24 cellular contexts compared by ENCODE assay signal in the genomic region with DNA sequence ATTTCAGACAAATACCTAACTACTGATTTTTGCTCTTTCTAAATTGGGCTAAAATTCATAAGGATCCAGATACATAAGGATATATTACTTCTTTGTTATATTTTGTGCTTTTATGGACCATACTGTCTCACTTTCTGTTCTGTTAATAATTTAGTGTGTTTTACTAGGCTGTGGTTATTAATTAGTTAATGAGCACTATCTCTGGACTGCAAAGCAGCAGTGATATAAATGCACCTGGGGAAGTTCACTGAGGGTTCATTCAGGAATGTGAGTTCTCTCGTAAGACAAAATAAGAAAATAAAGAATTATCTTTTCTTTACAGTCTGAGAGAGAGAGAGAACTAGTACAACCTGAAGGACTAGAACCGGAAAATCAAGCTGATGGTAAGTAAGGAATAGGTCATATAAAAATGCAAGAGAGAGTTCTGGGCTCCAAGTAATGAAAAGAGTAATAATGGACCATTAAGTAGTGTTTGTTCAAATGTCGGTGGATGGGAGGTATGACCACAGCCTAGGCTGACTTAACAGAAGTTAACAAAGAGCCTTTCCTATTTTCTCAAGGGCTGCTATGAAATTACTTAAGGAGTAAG. TPM values are rescaled to one million over a fixed set of nuclear protein-coding genes. Genes with fewer than 3 reads are reported as not detected.
DNase-seq lines count a peak whose midpoint lies in the region; ATAC-seq and TF ChIP-seq lines count a peak whose summit lies in the region.
"Had no signal": no experiment of that assay in that cellular context is flagged by ENCODE, and none has a peak within 500 bp of the region (broad histone marks: within the 10 kb centered on the region; RNA-seq: fewer than 3 reads in every experiment).

No MANE protein-coding gene starts in this region.

- no peaks in the 10 kb centered on the region for H3K27me3 Mint-ChIP-seq in activated CD4-positive, alpha-beta T cell treated with anti-CD3 and anti-CD28 coated beads, Interleukin-2, amount 10 ng/mL, durations not matched to agents 7 days and 5 days
- H3K27me3 Mint-ChIP-seq: stimulated activated naive CD8-positive, alpha-beta T cell treated with anti-CD3 and anti-CD28 coated beads, Interleukin-15, amount 100 ng/mL, for 72 hours had no signal

- H3K4me2 ChIP-seq in DOHH2 (ENCODE audit: low read length) (0 out of 2 replicates have a peak overlapping the region, but pooled peaks have one; percentile 8), OCI-LY1 (ENCODE audit: low read length) (no peak overlapping the region)
- H3K4me2 ChIP-seq: neural progenitor cell had no signal

- H3K27me3 ChIP-seq in DOHH2 (ENCODE audit: control insufficient read depth, low read length), result no peaks in the 10 kb centered on the region
- H3K27me3 ChIP-seq in OCI-LY1 (ENCODE audit: insufficient read depth, low read length), result no peaks in the 10 kb centered on the region
- H3K27me3 ChIP-seq: neural progenitor cell had no signal

- peaks cover 90% of the 10 kb centered on the region for H3K4me1 ChIP-seq in DOHH2 (ENCODE audit: control insufficient read depth, low read length)
- H3K4me1 ChIP-seq in OCI-LY1 (ENCODE audit: insufficient read depth, low read length, severe bottlenecking), result peaks cover 20% of the 10 kb centered on the region
- H3K4me1 ChIP-seq: neural progenitor cell, transverse colon had no signal

- H3K9me3 Mint-ChIP-seq in activated CD4-positive, alpha-beta T cell treated with anti-CD3 and anti-CD28 coated beads, Interleukin-2, amount 10 ng/mL, durations not matched to agents 7 days and 5 days, result peaks cover 2% of the 10 kb centered on the region
- H3K9me3 Mint-ChIP-seq: endodermal cell; neural progenitor cell; stimulated activated naive CD8-positive, alpha-beta T cell treated with anti-CD3 and anti-CD28 coated beads, Interleukin-15, amount 100 ng/mL, for 72 hours; T-helper 1 cell treated with Interleukin-12 subunit alpha and Interleukin-12 subunit beta and Interleukin-4 antibody, amounts not matched to agents 30 μg/mL and 1 μg/mL, for 36 hours had no signal

- H3K27ac ChIP-seq in DOHH2 (ENCODE audit: low read depth, low read length) (peak overlapping the region; percentile 2), OCI-LY1 (ENCODE audit: low read depth, low read length, poor library complexity, severe bottlenecking) (peak overlapping the region; percentile 33)
- H3K27ac ChIP-seq: GM23248, HL-60, neural progenitor cell, psoas muscle, transverse colon had no signal

- peaks cover 44% of the 10 kb centered on the region for H3K36me3 Mint-ChIP-seq in activated CD4-positive, alpha-beta T cell treated with anti-CD3 and anti-CD28 coated beads, Interleukin-2, amount 10 ng/mL, durations not matched to agents 7 days and 5 days (ENCODE audit: low read depth)
- H3K36me3 Mint-ChIP-seq: neural progenitor cell had no signal

- H3K9ac ChIP-seq in OCI-LY1 (ENCODE audit: low read length), result no peak overlapping the region
- H3K9ac ChIP-seq: GM23248, neural progenitor cell had no signal

- H3F3A ChIP-seq in DOHH2 (ENCODE audit: control insufficient read depth, insufficient read depth), result peaks cover 44% of the 10 kb centered on the region
- H3F3A ChIP-seq in OCI-LY1 (ENCODE audit: insufficient read depth, low read length), result 0 out of 2 replicates have a peak, but pooled peaks cover 3% of the 10 kb centered on the region

- CTCF ChIA-PET in activated CD4-positive, alpha-beta T cell treated with anti-CD3 and anti-CD28 coated beads, Interleukin-2, amount 10 ng/mL, durations not matched to agents 7 days and 5 days (lab: Charles Lee), result interaction anchor here (1.0 to 1.6 kb wide), 2 partner anchors 16 to 39 kb away, joined by 3 to 4 read pairs; no protein-coding TSS in a partner anchor

- no peak overlapping the region for H2AFZ ChIP-seq in OCI-LY1 (ENCODE audit: low read length)
- H2AFZ ChIP-seq: GM23248, neural progenitor cell had no signal

- no peak overlapping the region for H3K4me3 Mint-ChIP-seq in activated CD4-positive, alpha-beta T cell treated with anti-CD3 and anti-CD28 coated beads, Interleukin-2, amount 10 ng/mL, durations not matched to agents 7 days and 5 days
- H3K4me3 Mint-ChIP-seq: endodermal cell; neural progenitor cell; stimulated activated naive CD8-positive, alpha-beta T cell treated with anti-CD3 and anti-CD28 coated beads, Interleukin-15, amount 100 ng/mL, for 72 hours; T-helper 1 cell treated with Interleukin-12 subunit alpha and Interleukin-12 subunit beta and Interleukin-4 antibody, amounts not matched to agents 30 μg/mL and 1 μg/mL, for 36 hours had no signal

- no peak overlapping the region for H3K27ac Mint-ChIP-seq in activated CD4-positive, alpha-beta T cell treated with anti-CD3 and anti-CD28 coated beads, Interleukin-2, amount 10 ng/mL, durations not matched to agents 7 days and 5 days
- H3K27ac Mint-ChIP-seq: endodermal cell; neural progenitor cell; stimulated activated naive CD8-positive, alpha-beta T cell treated with anti-CD3 and anti-CD28 coated beads, Interleukin-15, amount 100 ng/mL, for 72 hours; T-helper 1 cell treated with Interleukin-12 subunit alpha and Interleukin-12 subunit beta and Interleukin-4 antibody, amounts not matched to agents 30 μg/mL and 1 μg/mL, for 36 hours had no signal

- H3K4me3 ChIP-seq in DOHH2 (ENCODE audit: low read length) (no peak overlapping the region), OCI-LY1 (ENCODE audit: low read depth, low read length, poor library complexity, severe bottlenecking) (no peak overlapping the region)
- H3K4me3 ChIP-seq: GM23248, MG63, neural progenitor cell, psoas muscle, skin epidermis, transverse colon had no signal

- H3K79me2 ChIP-seq in DOHH2 (ENCODE audit: control insufficient read depth, low read length) (peaks cover 94% of the 10 kb centered on the region), OCI-LY1 (ENCODE audit: insufficient read depth, low read length) (peaks cover 25% of the 10 kb centered on the region)

- peak; percentile 67 for ATAC-seq in esophagus mucosa
- no peak for ATAC-seq in GM21367 (IDR thresholded peaks at IDR 0.05; ENCODE audit: unreplicated experiment)
- ATAC-seq: left lobe of liver; psoas muscle; stimulated activated naive CD8-positive, alpha-beta T cell treated with anti-CD3 and anti-CD28 coated beads, Interleukin-15, amount 100 ng/mL, for 72 hours had no signal

- TF ChIP-seq CTCF in DOHH2 (IDR thresholded peaks at IDR 0.05; ENCODE audit: low read depth, low read length, poor library complexity, severe bottlenecking) (no peak), OCI-LY1 (IDR thresholded peaks at IDR 0.05; ENCODE audit: low read length) (no peak)

- peaks cover 56% of the 10 kb centered on the region for H3K4me1 Mint-ChIP-seq in activated CD4-positive, alpha-beta T cell treated with anti-CD3 and anti-CD28 coated beads, Interleukin-2, amount 10 ng/mL, durations not matched to agents 7 days and 5 days

- POLR2A ChIA-PET in activated CD4-positive, alpha-beta T cell treated with anti-CD3 and anti-CD28 coated beads, Interleukin-2, amount 10 ng/mL, durations not matched to agents 7 days and 5 days (lab: Charles Lee), result interaction anchor here (0.6 kb wide), 1 partner anchor 94 kb away, joined by 5 read pairs; no protein-coding TSS in a partner anchor

- H3K9me3 ChIP-seq in DOHH2 (ENCODE audit: control insufficient read depth, insufficient read depth, low read length), result no peaks in the 10 kb centered on the region
- H3K9me3 ChIP-seq in OCI-LY1 (ENCODE audit: low read length), result no peaks in the 10 kb centered on the region
- H3K9me3 ChIP-seq: MG63, psoas muscle, transverse colon had no signal

- H3K9me2 ChIP-seq in DOHH2 (replicated peaks; ENCODE audit: control insufficient read depth, low read length) (no peaks in the 10 kb centered on the region), OCI-LY1 (ENCODE audit: low read depth, low read length) (no peaks in the 10 kb centered on the region)

- DNase-seq in renal cortical epithelial cell (ENCODE audit: low read depth) (peak; percentile 25), DMS114 treated with DMSO at 0.1 percent for 48 hours (lab: John Stamatoyannopoulos, UW; ENCODE audit: unreplicated experiment) (no peak), anterior cingulate cortex (lab: John Stamatoyannopoulos, UW) (no peak)
- no peak for DNase-seq in activated CD4-positive, alpha-beta T cell treated with anti-CD3 and anti-CD28 coated beads, Interleukin-2, amount 10 ng/mL, durations not matched to agents 7 days and 5 days
- DNase-seq: activated CD4-positive, alpha-beta T cell treated with anti-CD3 and anti-CD28 coated beads, Interleukin-2, amount 50 U/mL, for 48 hours; activated naive CD4-positive, alpha-beta T cell treated with anti-CD3 and anti-CD28 coated beads, Interleukin-2, amount 50 U/mL, for 16 hours; activated T-cell treated with anti-CD3 and anti-CD28 coated beads, Interleukin-2, amount 50 U/mL, for 1 hour; endodermal cell; GM23248; MG63; NCI-H146; NCI-H774; psoas muscle; stimulated activated naive CD8-positive, alpha-beta T cell treated with anti-CD3 and anti-CD28 coated beads, Interleukin-15, amount 100 ng/mL, for 72 hours; transverse colon had no signal

- H3K36me3 ChIP-seq in DOHH2 (ENCODE audit: control insufficient read depth, low read length) (peaks cover 86% of the 10 kb centered on the region), OCI-LY1 (ENCODE audit: insufficient read depth, low read length) (peaks cover 75% of the 10 kb centered on the region)
- H3K36me3 ChIP-seq: MG63, neural progenitor cell, transverse colon had no signal

- H4K20me1 ChIP-seq in DOHH2 (ENCODE audit: control insufficient read depth, insufficient read depth, low read depth, low read length), result no peaks in the 10 kb centered on the region
- no peaks in the 10 kb centered on the region for H4K20me1 ChIP-seq in OCI-LY1 (ENCODE audit: insufficient read depth, low read length)

RNA-seq across cellular contexts. Expression of a gene that starts 55.6 kb away (rescaled TPM):
- total RNA-seq in esophagus mucosa (1.1 TPM), renal cortical epithelial cell (under 0.01 and 0.17 TPM in 2 replicates)
- total RNA-seq in activated CD4-positive, alpha-beta T cell treated with anti-CD3 and anti-CD28 coated beads, Interleukin-2, amount 10 ng/mL, durations not matched to agents 7 days and 5 days, result 10 to 100 TPM; 33.1 to 39.8 TPM
- total RNA-seq: GM23248 had no signal

RNA-seq across cellular contexts. Expression of a gene that starts 59.5 kb away (rescaled TPM):
- total RNA-seq in esophagus mucosa (not detected), renal cortical epithelial cell (not detected in 2 replicates)
- not detected for total RNA-seq in activated CD4-positive, alpha-beta T cell treated with anti-CD3 and anti-CD28 coated beads, Interleukin-2, amount 10 ng/mL, durations not matched to agents 7 days and 5 days
- total RNA-seq: endodermal cell, GM23248, left lobe of liver, psoas muscle had no signal

Comparison
In these comparisons a context has a peak if more than half of its experiments do, and no peak if none do; other contexts are left out.
1. RNA of a gene that starts 55.6 kb away (total RNA-seq): 33.1 to 39.8 TPM in activated CD4-positive, alpha-beta T cell treated with anti-CD3 and anti-CD28 coated beads, Interleukin-2, amount 10 ng/mL, durations not matched to agents 7 days and 5 days; 1.1 TPM in esophagus mucosa (single experiment) and under 0.01 to 0.17 TPM in renal cortical epithelial cell; every median in the first group is over 10 times any median in the second.